ENCODE assay signal across 13 cellular contexts in the genomic region with DNA sequence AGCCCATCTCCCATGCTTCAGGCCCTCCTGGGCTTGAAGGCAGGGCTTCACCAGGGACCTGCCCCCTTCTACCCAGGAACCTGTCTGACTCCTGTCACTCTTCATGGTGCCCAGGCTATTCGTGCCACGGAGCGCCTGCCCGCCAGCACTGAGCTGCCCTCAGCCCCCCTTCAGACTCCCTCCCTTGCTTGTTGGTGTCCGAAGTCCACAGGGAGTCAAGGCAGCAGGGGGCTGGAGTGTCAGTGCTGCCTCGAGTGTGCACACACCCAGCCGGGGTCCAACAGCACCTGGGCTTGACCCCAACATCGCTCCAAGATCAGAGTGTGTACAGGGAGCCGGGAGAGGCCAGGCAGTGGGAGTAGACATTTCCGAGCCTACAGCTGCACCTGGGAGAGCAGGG.
"Had no signal": no experiment of that assay in that cellular context is flagged by ENCODE, and none has a peak within 500 bp of the region (broad histone marks: within the 10 kb centered on the region; RNA-seq: fewer than 3 reads in every experiment).

No MANE protein-coding gene starts in this region.

- ATAC-seq: effector memory CD8-positive, alpha-beta T cell; foreskin keratinocyte; left cardiac atrium; naive thymus-derived CD4-positive, alpha-beta T cell; pancreas; stimulated activated naive CD8-positive, alpha-beta T cell treated with anti-CD3 and anti-CD28 coated beads, Interleukin-15, Interleukin-2, amounts not matched to agents 100 U/mL and 50 U/mL, for 24 hours had no signal

- DNase-seq: effector memory CD8-positive, alpha-beta T cell; foreskin keratinocyte; immature natural killer cell; left cardiac atrium; naive thymus-derived CD4-positive, alpha-beta T cell; nephron progenitor cell; small intestine; stimulated activated CD4-positive, alpha-beta T cell treated with anti-CD3 and anti-CD28 coated beads, Interleukin-12 subunit alpha, Interleukin-12 subunit beta, amount 100 ng/mL, for 4 hours; stimulated activated naive CD8-positive, alpha-beta T cell treated with anti-CD3 and anti-CD28 coated beads, Interleukin-15, Interleukin-2, amounts not matched to agents 100 U/mL and 50 U/mL, for 24 hours; thyroid gland had no signal

- H3K27ac Mint-ChIP-seq: dendritic cell treated with granulocyte-macrophage colony-stimulating factor and Interleukin-4, amounts not matched to agents 40 ng/mL and 50 ng/mL, for 4 days; effector memory CD8-positive, alpha-beta T cell; naive thymus-derived CD4-positive, alpha-beta T cell; nephron progenitor cell; progenitor cell of endocrine pancreas had no signal

- H3K9me3 Mint-ChIP-seq: dendritic cell treated with granulocyte-macrophage colony-stimulating factor and Interleukin-4, amounts not matched to agents 40 ng/mL and 50 ng/mL, for 4 days; effector memory CD8-positive, alpha-beta T cell; immature natural killer cell; naive thymus-derived CD4-positive, alpha-beta T cell; nephron progenitor cell had no signal

- H3K27me3 Mint-ChIP-seq: dendritic cell treated with granulocyte-macrophage colony-stimulating factor and Interleukin-4, amounts not matched to agents 40 ng/mL and 50 ng/mL, for 4 days; effector memory CD8-positive, alpha-beta T cell; naive thymus-derived CD4-positive, alpha-beta T cell; progenitor cell of endocrine pancreas had no signal

- H3K4me1 Mint-ChIP-seq: immature natural killer cell, nephron progenitor cell had no signal

- H3K4me3 Mint-ChIP-seq: dendritic cell treated with granulocyte-macrophage colony-stimulating factor and Interleukin-4, amounts not matched to agents 40 ng/mL and 50 ng/mL, for 4 days; effector memory CD8-positive, alpha-beta T cell; immature natural killer cell; naive thymus-derived CD4-positive, alpha-beta T cell; nephron progenitor cell had no signal
